In the genomic region with DNA sequence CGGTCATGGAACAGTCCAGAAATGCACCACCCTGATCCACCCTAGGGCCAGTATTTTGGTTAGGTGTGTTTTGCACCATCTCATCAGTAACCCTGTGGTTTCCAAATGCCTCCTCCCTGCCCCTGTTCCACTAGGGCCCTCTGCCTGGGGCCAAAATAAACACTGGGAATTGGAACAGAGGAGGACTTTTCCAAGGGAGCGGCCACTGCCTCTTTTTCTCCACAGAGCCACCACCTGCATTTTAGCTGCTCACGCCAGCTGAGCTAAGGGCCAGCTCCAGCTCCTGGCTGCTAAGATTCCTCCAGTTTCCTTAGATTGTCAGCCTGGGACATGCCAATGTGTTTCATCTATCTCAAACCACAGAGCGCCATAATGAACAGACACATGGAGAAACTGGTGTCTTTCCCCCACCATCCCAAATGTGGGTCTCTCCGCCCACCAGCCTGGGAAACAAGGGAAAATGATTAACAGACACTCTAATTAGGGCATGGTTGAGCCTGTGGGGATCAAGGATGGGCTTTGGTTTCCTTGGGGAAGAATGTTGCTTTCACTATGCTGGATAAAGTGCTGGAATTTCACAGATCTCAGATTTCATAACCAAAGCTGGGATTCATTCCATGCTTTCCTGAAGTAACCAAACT, we compare ENCODE assay signal across 10 cellular contexts. TPM values are rescaled to one million over a fixed set of nuclear protein-coding genes. Genes with fewer than 3 reads are reported as not detected.
DNase-seq lines count a peak whose midpoint lies in the region; ATAC-seq and TF ChIP-seq lines count a peak whose summit lies in the region.
"Had no signal": no experiment of that assay in that cellular context is flagged by ENCODE, and none has a peak within 500 bp of the region (broad histone marks: within the 10 kb centered on the region; RNA-seq: fewer than 3 reads in every experiment).

No MANE protein-coding gene starts in this region.

- H3K9ac ChIP-seq in PC-3 (ENCODE audit: low read length), result peak overlapping the region; percentile 69

- H3K4me3 ChIP-seq in PC-3 (ENCODE audit: low read length) (no peak overlapping the region), esophagus squamous epithelium (no peak overlapping the region), mucosa of descending colon (no peak overlapping the region)

- H3K27me3 ChIP-seq in PC-3 (ENCODE audit: low read length) (no peaks in the 10 kb centered on the region), esophagus squamous epithelium (no peaks in the 10 kb centered on the region)

- H3K27ac ChIP-seq in 22Rv1, result peak overlapping the region; percentile 66
- peak overlapping the region; percentile 91 for H3K27ac ChIP-seq in PC-3 (ENCODE audit: low read length)
- H3K27ac ChIP-seq in esophagus squamous epithelium, result peak overlapping the region; percentile 37 to 76 (median 44)

- peak; percentile 38 for DNase-seq in PC-3
- DNase-seq in esophagus squamous epithelium (lab: John Stamatoyannopoulos, UW), result no peak
- DNase-seq in mucosa of descending colon, result no peak
- no peak for DNase-seq in activated T-cell treated with anti-CD3 and anti-CD28 coated beads, Interleukin-2, amount 50 U/mL, for 1 hour
- DNase-seq: effector memory CD4-positive, alpha-beta T cell; NCI-H1694 treated with DMSO at 0.1 percent for 48 hours had no signal

- peak overlapping the region; percentile 10; the same call in 1 of the 2 replicates for H3K4me2 ChIP-seq in PC-3 (ENCODE audit: low read length)

- CTCF ChIA-PET in PC-3 (lab: Charles Lee), result no interaction called here

- no peaks in the 10 kb centered on the region for H3K9me2 ChIP-seq in PC-3 (replicated peaks; ENCODE audit: low read length)

- H3K79me2 ChIP-seq in PC-3 (ENCODE audit: low read length), result peaks cover 6% of the 10 kb centered on the region

- TF ChIP-seq CTCF in 22Rv1 (IDR thresholded peaks at IDR 0.05) (no peak), PC-3 (conservative IDR thresholded peaks at IDR 0.05; ENCODE audit: low read depth, low read length) (no peak), esophagus squamous epithelium (IDR thresholded peaks at IDR 0.05) (no peak), mucosa of descending colon (IDR thresholded peaks at IDR 0.05) (no peak)

- peaks cover 62% of the 10 kb centered on the region for H3K4me1 ChIP-seq in PC-3 (ENCODE audit: insufficient read depth, low read length)
- peaks cover 39 to 90% (median 62%) of the 10 kb centered on the region in 3 donors for H3K4me1 ChIP-seq in esophagus squamous epithelium
- H3K4me1 ChIP-seq in mucosa of descending colon (ENCODE audit: low read depth), result peaks cover 20% of the 10 kb centered on the region

- H3K36me3 ChIP-seq in PC-3 (ENCODE audit: low read depth, low read length) (no peaks in the 10 kb centered on the region), esophagus squamous epithelium (no peaks in the 10 kb centered on the region), mucosa of descending colon (ENCODE audit: low read depth) (no peaks in the 10 kb centered on the region)

- BruUV-seq in PC-3 (replicated peaks; lab: Mats Ljungman, UMichigan), result no TSS peak

- WGBS in esophagus squamous epithelium, 2 donors, result 66 to 74% methylated on average over 3 to 4 of the region's 5 CpGs

- intact Hi-C loops in PC-3 (cut with micrococcal nuclease), result loop anchor here (5.0 kb wide), 1 partner anchor 167 kb away; no protein-coding TSS in a partner anchor
- intact Hi-C loops in esophagus squamous epithelium (cut with DNase I), result no loop called here
- intact Hi-C loops in mucosa of descending colon (cut with DNase I, micrococcal nuclease), result no loop called here

- no peaks in the 10 kb centered on the region for H4K20me1 ChIP-seq in PC-3 (ENCODE audit: low read length)

- no peak for TF ChIP-seq POLR2A in esophagus squamous epithelium (IDR thresholded peaks at IDR 0.05)

- H3K9me3 ChIP-seq in PC-3 (ENCODE audit: low read length) (no peaks in the 10 kb centered on the region), esophagus squamous epithelium (no peaks in the 10 kb centered on the region), mucosa of descending colon (no peaks in the 10 kb centered on the region)

- no peak overlapping the region for H2AFZ ChIP-seq in PC-3 (ENCODE audit: low read length)

- POLR2A ChIA-PET in PC-3 (lab: Charles Lee; ENCODE audit: unreplicated experiment), result no interaction called here

- H3F3A ChIP-seq in PC-3 (ENCODE audit: low read length, unreplicated experiment), result peaks cover 3% of the 10 kb centered on the region

- ATAC-seq in PC-3 (no peak), mucosa of descending colon (peak; percentile 6), GM18867 (IDR thresholded peaks at IDR 0.05; ENCODE audit: unreplicated experiment) (no peak), HG02973 (IDR thresholded peaks at IDR 0.05; ENCODE audit: unreplicated experiment) (no peak), GM19467 (IDR thresholded peaks at IDR 0.05; ENCODE audit: unreplicated experiment) (no peak)

RNA-seq across cellular contexts. Expression of a gene that starts 52.2 kb away (rescaled TPM):
- 5.4 and 6.6 TPM in 2 replicates for total RNA-seq in PC-3 (2014; rRNA removed)
- total RNA-seq in esophagus squamous epithelium, result 10 to 100 TPM in 3 of 4 donors, 1 to 10 TPM in 1; 9.6 to 29.0 (median 15.7) TPM
- total RNA-seq in mucosa of descending colon, result 10 to 100 TPM; 34.6 to 76.1 (median 50.5) TPM
